ENCODE assay signal across 11 cellular contexts in genomic region chr2:235238537-235238936, GRCh38.
DNase-seq lines count a peak whose midpoint lies in the region; ATAC-seq and TF ChIP-seq lines count a peak whose summit lies in the region.
"Had no signal": no experiment of that assay in that cellular context is flagged by ENCODE, and none has a peak within 500 bp of the region (broad histone marks: within the 10 kb centered on the region; RNA-seq: fewer than 3 reads in every experiment).

No MANE protein-coding gene starts in this region.

- no peaks in the 10 kb centered on the region for H3K9me3 ChIP-seq in transverse colon
- H3K9me3 ChIP-seq: neutrophil had no signal

- ATAC-seq in HG02610 (IDR thresholded peaks at IDR 0.05; ENCODE audit: unreplicated experiment): no peak
- ATAC-seq: activated CD4-positive, alpha-beta T cell treated with anti-CD3 and anti-CD28 coated beads for 36 hours had no signal

- no peak for TF ChIP-seq EP300 in transverse colon (IDR thresholded peaks at IDR 0.05; ENCODE audit: low read depth)

- in situ Hi-C loops in astrocyte of the spinal cord (cut with HindIII; ENCODE audit: low sequenced_read_pairs): no loop called here
- in situ Hi-C loops in transverse colon (cut with MboI; ENCODE audit: low pct_ligation_motif_present in 1 of 4, low pct_unique_long_range_greater_than_20kb in 1 of 4, low sequenced_read_pairs in 3 of 4): no loop called here

- H3K27me3 ChIP-seq in transverse colon: no peaks in the 10 kb centered on the region

- no peak overlapping the region for H3K27ac ChIP-seq in transverse colon
- H3K27ac ChIP-seq: neutrophil had no signal

- no peaks in the 10 kb centered on the region for H3K36me3 ChIP-seq in transverse colon
- H3K36me3 ChIP-seq: neutrophil had no signal

- DNase-seq in LHCN-M2 (ENCODE audit: low read depth): peak; percentile 68
- peak; percentile 62 for DNase-seq in astrocyte of the spinal cord (ENCODE audit: low read depth, low spot score)
- peak; percentile 26 for DNase-seq in inferior parietal cortex (ENCODE audit: extremely low spot score)
- DNase-seq in transverse colon: peak; percentile 21
- DNase-seq in OCI-M2 (lab: John Stamatoyannopoulos, UW; ENCODE audit: unreplicated experiment): no peak
- no peak for DNase-seq in activated CD8-positive, alpha-beta memory T cell treated with anti-CD3 and anti-CD28 coated beads for 24 hours
- DNase-seq: activated CD4-positive, alpha-beta T cell treated with anti-CD3 and anti-CD28 coated beads for 36 hours; amniotic stem cell; OCI-M1 had no signal

- H3K4me3 ChIP-seq in astrocyte of the spinal cord (ENCODE audit: low read depth, low read length) (no peak overlapping the region), transverse colon (no peak overlapping the region)

- 11 to 31% methylated on average over 3 of the region's 3 CpGs for WGBS in transverse colon (ENCODE audit: low coverage in 1 of 2), 2 donors

- intact Hi-C loops in transverse colon (cut with DNase I; ENCODE audit: low total_unique reads): no loop called here

- peaks cover 0 to 6% (median 0%) of the 10 kb centered on the region in 4 donors for H3K4me1 ChIP-seq in transverse colon

- TF ChIP-seq CTCF in astrocyte of the spinal cord (IDR thresholded peaks at IDR 0.05; ENCODE audit: low read depth, low read length) (no peak), transverse colon (IDR thresholded peaks at IDR 0.05) (no peak)

- no peak for TF ChIP-seq POLR2A in transverse colon (IDR thresholded peaks at IDR 0.05)

Comparison
In these comparisons a context has a peak if more than half of its experiments do, and no peak if none do; other contexts are left out.
1. DNase-seq: peak in LHCN-M2 (single experiment), astrocyte of the spinal cord (single experiment), inferior parietal cortex (single experiment) and transverse colon (single experiment); none in OCI-M2 (single experiment) and activated CD8-positive, alpha-beta memory T cell treated with anti-CD3 and anti-CD28 coated beads for 24 hours (single experiment).